9 cellular contexts compared by ENCODE assay signal in the genomic region with DNA sequence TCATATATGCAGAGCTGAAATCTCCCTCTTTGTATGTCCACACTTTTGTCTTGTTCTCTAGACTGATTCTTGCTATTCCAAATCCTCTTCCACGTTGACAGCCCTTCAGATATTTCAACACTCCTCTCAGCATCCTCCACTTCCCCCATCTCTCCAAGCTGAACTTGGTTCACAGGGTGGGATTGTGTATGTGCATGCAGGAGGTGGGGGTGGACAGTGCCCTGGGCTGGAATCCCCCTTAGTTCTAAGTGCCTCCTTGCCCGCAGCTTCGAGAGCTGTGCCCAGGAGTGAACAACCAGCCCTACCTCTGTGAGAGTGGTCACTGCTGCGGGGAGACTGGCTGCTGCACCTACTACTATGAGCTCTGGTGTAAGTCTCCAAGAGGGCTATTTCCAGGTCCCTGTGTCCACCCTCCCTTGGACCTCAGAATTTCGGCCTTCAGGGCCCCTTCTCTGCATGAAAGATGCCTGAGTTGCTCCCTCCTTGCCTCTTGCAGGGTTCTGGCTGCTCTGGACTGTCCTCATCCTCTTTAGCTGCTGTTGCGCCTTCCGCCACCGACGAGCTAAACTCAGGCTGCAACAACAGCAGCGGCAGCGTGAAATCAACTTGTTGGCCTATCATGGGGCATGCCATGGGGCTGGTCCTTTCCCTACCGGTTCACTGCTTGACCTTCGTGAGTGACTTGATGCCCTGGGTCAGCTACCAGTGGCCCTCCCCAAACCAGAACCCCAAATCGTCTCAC. TPM values are rescaled to one million over a fixed set of nuclear protein-coding genes. Genes with fewer than 3 reads are reported as not detected.
DNase-seq lines count a peak whose midpoint lies in the region; ATAC-seq and TF ChIP-seq lines count a peak whose summit lies in the region.
"Had no signal": no experiment of that assay in that cellular context is flagged by ENCODE, and none has a peak within 500 bp of the region (broad histone marks: within the 10 kb centered on the region; RNA-seq: fewer than 3 reads in every experiment).

No MANE protein-coding gene starts in this region.

- H3K36me3 Mint-ChIP-seq in T-helper 1 cell treated with Interleukin-12 subunit alpha and Interleukin-12 subunit beta and Interleukin-4 antibody, amounts not matched to agents 30 μg/mL and 1 μg/mL, for 36 hours (ENCODE audit: low read depth) = peaks cover 32% of the 10 kb centered on the region

- H3K27ac Mint-ChIP-seq in T-helper 1 cell treated with Interleukin-12 subunit alpha and Interleukin-12 subunit beta and Interleukin-4 antibody, amounts not matched to agents 30 μg/mL and 1 μg/mL, for 36 hours = peak overlapping the region; percentile 66

- POLR2A ChIA-PET in RWPE1 (lab: Yijun Ruan, JAX; ENCODE audit: low non-redundant PET) = no interaction called here

- H3K9me3 ChIP-seq in skeletal muscle tissue (ENCODE audit: control insufficient read depth in 3 of 3, low read length in 3 of 3) = no peaks in the 10 kb centered on the region
- H3K9me3 ChIP-seq in WERI-Rb-1 (ENCODE audit: severe bottlenecking) = no peaks in the 10 kb centered on the region

- H3K4me3 Mint-ChIP-seq in T-helper 1 cell treated with Interleukin-12 subunit alpha and Interleukin-12 subunit beta and Interleukin-4 antibody, amounts not matched to agents 30 μg/mL and 1 μg/mL, for 36 hours = peak overlapping the region; percentile 94

- H3K4me1 Mint-ChIP-seq in T-helper 1 cell treated with Interleukin-12 subunit alpha and Interleukin-12 subunit beta and Interleukin-4 antibody, amounts not matched to agents 30 μg/mL and 1 μg/mL, for 36 hours (ENCODE audit: low read depth) = peaks cover 41% of the 10 kb centered on the region

- ATAC-seq in HG03565 (IDR thresholded peaks at IDR 0.05; ENCODE audit: unreplicated experiment) = no peak

- peak overlapping the region; percentile 98 for H3K27ac ChIP-seq in RWPE1
- H3K27ac ChIP-seq in skeletal muscle tissue (ENCODE audit: low read depth, low read length) = no peak overlapping the region
- H3K27ac ChIP-seq in WERI-Rb-1 = no peak overlapping the region

- CTCF ChIA-PET in RWPE1 (lab: Yijun Ruan, JAX) = interaction anchor here (1.5 kb wide), 1 partner anchor 72 kb away, joined by 4 read pairs; no protein-coding TSS in a partner anchor

- H3K4me1 ChIP-seq in skeletal muscle tissue (ENCODE audit: control insufficient read depth in 3 of 3, insufficient read depth in 3 of 3, low read length in 3 of 3) = peaks cover 32 to 48% (median 37%) of the 10 kb centered on the region in 3 donors

- DNase-seq in T-helper 1 cell (no peak), RWPE1 (ENCODE audit: low spot score) (no peak), epithelial cell of proximal tubule (ENCODE audit: low read depth) (no peak), COR-L47 (lab: John Stamatoyannopoulos, UW) (no peak), WERI-Rb-1 (no peak)
- DNase-seq: NCI-H1048 had no signal

- H3K27me3 Mint-ChIP-seq in T-helper 1 cell treated with Interleukin-12 subunit alpha and Interleukin-12 subunit beta and Interleukin-4 antibody, amounts not matched to agents 30 μg/mL and 1 μg/mL, for 36 hours (ENCODE audit: low read depth) = no peaks in the 10 kb centered on the region

- no peak for TF ChIP-seq CTCF in RWPE1 (conservative IDR thresholded peaks at IDR 0.05; ENCODE audit: low read depth)
- no peak for TF ChIP-seq CTCF in epithelial cell of proximal tubule (conservative IDR thresholded peaks at IDR 0.05; ENCODE audit: low read depth, low read length)
- no peak for TF ChIP-seq CTCF in WERI-Rb-1 (IDR thresholded peaks at IDR 0.05; ENCODE audit: low read depth, low read length)

- peaks cover 20 to 24% (median 22%) of the 10 kb centered on the region in 3 donors for H3K36me3 ChIP-seq in skeletal muscle tissue (ENCODE audit: control insufficient read depth in 3 of 3, insufficient read depth in 3 of 3, low read length in 3 of 3)
- peaks cover 33% of the 10 kb centered on the region for H3K36me3 ChIP-seq in WERI-Rb-1

- no peak overlapping the region for H3K9ac ChIP-seq in skeletal muscle tissue (ENCODE audit: low read depth in 1 of 3, low read length in 3 of 3)

- H3K4me3 ChIP-seq in epithelial cell of proximal tubule (ENCODE audit: low read depth, low read length) (peak overlapping the region; percentile 98), skeletal muscle tissue (ENCODE audit: low read length in 3 of 3) (peak overlapping the region in 2 of 3 donors; percentile 10 to 20), WERI-Rb-1 (ENCODE audit: low read depth, low read length) (no peak overlapping the region)

- H3K27me3 ChIP-seq in skeletal muscle tissue (ENCODE audit: control insufficient read depth in 3 of 3, insufficient read depth in 3 of 3, low read length in 3 of 3) (no peaks in the 10 kb centered on the region), WERI-Rb-1 (ENCODE audit: insufficient read depth, low read depth, severe bottlenecking) (no peaks in the 10 kb centered on the region)

- no peaks in the 10 kb centered on the region for H3K9me3 Mint-ChIP-seq in T-helper 1 cell treated with Interleukin-12 subunit alpha and Interleukin-12 subunit beta and Interleukin-4 antibody, amounts not matched to agents 30 μg/mL and 1 μg/mL, for 36 hours

RNA-seq across cellular contexts. Expression of a gene that starts 1.3 kb away (rescaled TPM):
- total RNA-seq in epithelial cell of proximal tubule (36.2 and 84.3 TPM in 2 replicates), skeletal muscle tissue (27.1 TPM)

RNA-seq across cellular contexts. Expression of a gene that starts 4.7 kb away (rescaled TPM):
- total RNA-seq in epithelial cell of proximal tubule (5.3 and 7.0 TPM in 2 replicates), skeletal muscle tissue (12.5 TPM)

RNA-seq across cellular contexts. Expression of a gene that starts 5.6 kb away (rescaled TPM):
- 63.1 and 83.1 TPM in 2 replicates for total RNA-seq in epithelial cell of proximal tubule
- total RNA-seq in skeletal muscle tissue = 35.0 TPM

RNA-seq across cellular contexts. Expression of a gene that starts 12.9 kb away (rescaled TPM):
- total RNA-seq in epithelial cell of proximal tubule (34.2 and 61.1 TPM in 2 replicates), skeletal muscle tissue (25.1 TPM)

RNA-seq across cellular contexts. Expression of a gene that starts 17.8 kb away (rescaled TPM):
- total RNA-seq in epithelial cell of proximal tubule (77.3 and 85.3 TPM in 2 replicates), skeletal muscle tissue (26.6 TPM)
